ENCODE assay signal across 13 cellular contexts in the genomic region with DNA sequence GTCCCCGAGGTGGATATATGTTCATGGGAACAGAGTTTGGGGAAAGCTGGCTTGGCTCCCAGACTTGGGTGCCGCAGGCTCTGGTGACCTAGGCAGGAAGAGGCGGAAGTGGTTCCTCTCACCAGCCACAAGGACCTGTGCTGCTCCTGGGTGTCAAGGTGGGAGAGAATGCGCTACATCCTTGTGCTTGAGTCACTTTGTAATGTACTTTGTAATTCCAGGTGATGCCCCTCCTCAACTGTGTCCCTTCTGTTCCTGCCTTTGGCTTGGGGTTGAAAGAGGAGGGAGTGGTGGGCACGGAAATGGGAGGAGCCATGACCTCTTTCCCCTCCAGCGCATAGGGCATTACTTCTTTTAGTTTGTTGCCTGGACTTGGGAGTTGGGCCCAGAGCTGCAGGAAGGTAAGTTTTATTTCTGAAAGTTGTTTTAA. TPM values are rescaled to one million over a fixed set of nuclear protein-coding genes. Genes with fewer than 3 reads are reported as not detected.
DNase-seq lines count a peak whose midpoint lies in the region; ATAC-seq and TF ChIP-seq lines count a peak whose summit lies in the region.
"Had no signal": no experiment of that assay in that cellular context is flagged by ENCODE, and none has a peak within 500 bp of the region (broad histone marks: within the 10 kb centered on the region; RNA-seq: fewer than 3 reads in every experiment).

No MANE protein-coding gene starts in this region.

- WGBS in sigmoid colon, 2 donors = 80% methylated on average over 6 of the region's 6 CpGs

- no peak overlapping the region for H3K4me3 ChIP-seq in sigmoid colon

- no peak for TF ChIP-seq POLR2A in sigmoid colon (IDR thresholded peaks at IDR 0.05)

- no peaks in the 10 kb centered on the region for H3K36me3 ChIP-seq in sigmoid colon

- no peak for TF ChIP-seq EP300 in sigmoid colon (IDR thresholded peaks at IDR 0.05)

- TF ChIP-seq CTCF in VCaP (conservative IDR thresholded peaks at IDR 0.05) (no peak), sigmoid colon (IDR thresholded peaks at IDR 0.05) (no peak)

- H3K4me1 ChIP-seq in sigmoid colon = peaks cover 0 to 38% (median 19%) of the 10 kb centered on the region in 4 donors

- no peaks in the 10 kb centered on the region for H3K27me3 ChIP-seq in sigmoid colon

- intact Hi-C loops in left ventricle myocardium superior (cut with micrococcal nuclease) (no loop called here), sigmoid colon (cut with DNase I) (no loop called here)

- peak; percentile 31 for ATAC-seq in left ventricle myocardium superior

- DNase-seq in EH (ENCODE audit: low read depth) (peak; percentile 11), left ventricle myocardium superior (no peak), sigmoid colon (no peak), NCI-H1105 (lab: John Stamatoyannopoulos, UW) (no peak), NCI-H2227 (lab: John Stamatoyannopoulos, UW; ENCODE audit: unreplicated experiment) (no peak), RKO (ENCODE audit: low spot score) (no peak)
- DNase-seq in effector CD4-positive, alpha-beta T cell = no peak
- DNase-seq: CD8-positive, alpha-beta memory T cell; naive B cell; NCI-H1417; NCI-H69; T1000 had no signal

- H3K9me3 ChIP-seq in sigmoid colon = no peaks in the 10 kb centered on the region

- H3K27ac ChIP-seq in VCaP (peak overlapping the region; percentile 70; the same call in 1 of the 2 replicates), sigmoid colon (peak overlapping the region in 3 of 4 donors; percentile 8 to 59 (median 25))

RNA-seq across cellular contexts. Expression of gene GARRE1, which starts 10.9 kb away (rescaled TPM):
- total RNA-seq in left ventricle myocardium superior = 19.8 TPM
- 10 to 100 TPM; 11.1 to 20.2 (median 14.5) TPM for total RNA-seq in sigmoid colon
- polyA plus RNA-seq in sigmoid colon = 10 to 100 TPM in 1 of 3 donors, 1 to 10 TPM in 2; 3.5 to 10.7 (median 4.2) TPM
